In the genomic region with DNA sequence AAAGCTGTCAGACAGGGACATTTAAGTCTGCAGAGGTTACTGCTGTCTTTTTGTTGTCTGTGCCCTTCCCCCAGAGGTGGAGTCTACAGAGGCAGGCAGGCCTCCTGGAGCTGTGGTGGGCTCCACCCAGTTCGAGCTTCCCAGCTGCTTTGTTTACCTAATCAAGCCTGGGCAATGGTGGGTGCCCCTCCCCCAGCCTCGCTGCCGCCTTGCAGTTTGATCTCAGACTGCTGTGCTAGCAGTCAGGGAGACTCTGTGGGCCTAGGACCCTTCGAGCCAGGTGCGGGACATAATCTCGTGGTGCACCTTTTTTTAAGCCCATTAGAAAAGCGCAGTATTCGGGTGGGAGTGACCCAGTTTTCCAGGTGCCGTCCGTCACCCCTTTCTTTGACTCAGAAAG, we compare ENCODE assay signal across 1 cellular context.
TF ChIP-seq lines count a peak whose summit lies in the region.

No MANE protein-coding gene starts in this region.

TF ChIP-seq in HepG2, 621 proteins besides CTCF, POLR2A, EP300 and RAD21:
- TF ChIP-seq, protein P1, sequence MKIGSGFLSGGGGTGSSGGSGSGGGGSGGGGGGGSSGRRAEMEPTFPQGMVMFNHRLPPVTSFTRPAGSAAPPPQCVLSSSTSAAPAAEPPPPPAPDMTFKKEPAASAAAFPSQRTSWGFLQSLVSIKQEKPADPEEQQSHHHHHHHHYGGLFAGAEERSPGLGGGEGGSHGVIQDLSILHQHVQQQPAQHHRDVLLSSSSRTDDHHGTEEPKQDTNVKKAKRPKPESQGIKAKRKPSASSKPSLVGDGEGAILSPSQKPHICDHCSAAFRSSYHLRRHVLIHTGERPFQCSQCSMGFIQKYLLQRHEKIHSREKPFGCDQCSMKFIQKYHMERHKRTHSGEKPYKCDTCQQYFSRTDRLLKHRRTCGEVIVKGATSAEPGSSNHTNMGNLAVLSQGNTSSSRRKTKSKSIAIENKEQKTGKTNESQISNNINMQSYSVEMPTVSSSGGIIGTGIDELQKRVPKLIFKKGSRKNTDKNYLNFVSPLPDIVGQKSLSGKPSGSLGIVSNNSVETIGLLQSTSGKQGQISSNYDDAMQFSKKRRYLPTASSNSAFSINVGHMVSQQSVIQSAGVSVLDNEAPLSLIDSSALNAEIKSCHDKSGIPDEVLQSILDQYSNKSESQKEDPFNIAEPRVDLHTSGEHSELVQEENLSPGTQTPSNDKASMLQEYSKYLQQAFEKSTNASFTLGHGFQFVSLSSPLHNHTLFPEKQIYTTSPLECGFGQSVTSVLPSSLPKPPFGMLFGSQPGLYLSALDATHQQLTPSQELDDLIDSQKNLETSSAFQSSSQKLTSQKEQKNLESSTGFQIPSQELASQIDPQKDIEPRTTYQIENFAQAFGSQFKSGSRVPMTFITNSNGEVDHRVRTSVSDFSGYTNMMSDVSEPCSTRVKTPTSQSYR (CRISPR knock-in tag; IDR thresholded peaks at IDR 0.05; ENCODE audit: borderline replicate concordance), result peak; percentile 53; the same call in 1 of the 2 replicates
